In the genomic region with DNA sequence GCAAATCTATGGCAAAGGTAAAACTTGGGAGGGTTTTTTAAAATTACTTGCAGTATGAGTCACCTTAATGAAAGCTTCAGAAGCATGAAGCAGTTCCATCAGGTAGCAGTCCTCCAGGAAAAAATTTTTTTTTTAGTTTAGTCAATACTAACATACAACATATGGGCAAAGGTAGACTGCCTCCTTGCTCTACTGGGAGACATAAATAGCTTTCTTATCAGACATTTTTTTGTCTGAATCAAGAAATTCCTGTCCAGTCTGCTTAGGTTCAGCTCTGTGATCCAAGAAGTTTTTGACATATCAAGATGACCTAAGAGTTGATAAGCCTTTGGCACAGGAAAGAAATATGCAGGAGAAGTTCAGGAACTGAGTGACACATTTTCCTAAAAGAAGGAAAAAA, we compare ENCODE assay signal across 1 cellular context.
TF ChIP-seq lines count a peak whose summit lies in the region.

No MANE protein-coding gene starts in this region.

TF ChIP-seq in SK-N-SH, 30 proteins besides CTCF, POLR2A, EP300 and RAD21 (continued from another document):
- TF ChIP-seq, protein P1, sequence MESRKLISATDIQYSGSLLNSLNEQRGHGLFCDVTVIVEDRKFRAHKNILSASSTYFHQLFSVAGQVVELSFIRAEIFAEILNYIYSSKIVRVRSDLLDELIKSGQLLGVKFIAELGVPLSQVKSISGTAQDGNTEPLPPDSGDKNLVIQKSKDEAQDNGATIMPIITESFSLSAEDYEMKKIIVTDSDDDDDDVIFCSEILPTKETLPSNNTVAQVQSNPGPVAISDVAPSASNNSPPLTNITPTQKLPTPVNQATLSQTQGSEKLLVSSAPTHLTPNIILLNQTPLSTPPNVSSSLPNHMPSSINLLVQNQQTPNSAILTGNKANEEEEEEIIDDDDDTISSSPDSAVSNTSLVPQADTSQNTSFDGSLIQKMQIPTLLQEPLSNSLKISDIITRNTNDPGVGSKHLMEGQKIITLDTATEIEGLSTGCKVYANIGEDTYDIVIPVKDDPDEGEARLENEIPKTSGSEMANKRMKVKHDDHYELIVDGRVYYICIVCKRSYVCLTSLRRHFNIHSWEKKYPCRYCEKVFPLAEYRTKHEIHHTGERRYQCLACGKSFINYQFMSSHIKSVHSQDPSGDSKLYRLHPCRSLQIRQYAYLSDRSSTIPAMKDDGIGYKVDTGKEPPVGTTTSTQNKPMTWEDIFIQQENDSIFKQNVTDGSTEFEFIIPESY (IDR thresholded peaks at IDR 0.05; ENCODE audit: borderline replicate concordance, low read depth): no peak
- TF ChIP-seq RXRA (IDR thresholded peaks at IDR 0.05; ENCODE audit: borderline replicate concordance, low read depth) (peak; percentile 42; the same call in 1 of the 2 replicates), JUND (IDR thresholded peaks at IDR 0.05) (peak; percentile 65), NFIC (IDR thresholded peaks at IDR 0.05; ENCODE audit: borderline replicate concordance) (peak; percentile 63; the same call in 1 of the 2 replicates), TEAD4 (IDR thresholded peaks at IDR 0.05; ENCODE audit: borderline replicate concordance, insufficient read depth) (peak; percentile 55; the same call in 1 of the 2 replicates), YY1 (IDR thresholded peaks at IDR 0.05; ENCODE audit: low read depth) (no peak), MXI1 (IDR thresholded peaks at IDR 0.05; ENCODE audit: low read depth, low read length) (no peak), ELF1 (IDR thresholded peaks at IDR 0.05) (no peak), CHD2 (IDR thresholded peaks at IDR 0.05; ENCODE audit: low read length, partially characterized antibody) (no peak), GATA2 (CRISPR knock-in tag; IDR thresholded peaks at IDR 0.05) (no peak), POLR2AphosphoS5 (IDR thresholded peaks at IDR 0.05; ENCODE audit: low read depth, low read length) (peak; percentile 51; the same call in 1 of the 2 replicates), SIN3A (IDR thresholded peaks at IDR 0.05; ENCODE audit: borderline replicate concordance, low read depth, low read length) (0 out of 2 replicates have a peak, but pooled peaks have one; percentile 32), SMC3 (IDR thresholded peaks at IDR 0.05; ENCODE audit: low read depth, low read length) (no peak)
- TF ChIP-seq, protein P2, sequence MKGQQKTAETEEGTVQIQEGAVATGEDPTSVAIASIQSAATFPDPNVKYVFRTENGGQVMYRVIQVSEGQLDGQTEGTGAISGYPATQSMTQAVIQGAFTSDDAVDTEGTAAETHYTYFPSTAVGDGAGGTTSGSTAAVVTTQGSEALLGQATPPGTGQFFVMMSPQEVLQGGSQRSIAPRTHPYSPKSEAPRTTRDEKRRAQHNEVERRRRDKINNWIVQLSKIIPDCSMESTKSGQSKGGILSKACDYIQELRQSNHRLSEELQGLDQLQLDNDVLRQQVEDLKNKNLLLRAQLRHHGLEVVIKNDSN (IDR thresholded peaks at IDR 0.05; ENCODE audit: borderline replicate concordance, low read depth): no peak
- TF ChIP-seq, protein P3, sequence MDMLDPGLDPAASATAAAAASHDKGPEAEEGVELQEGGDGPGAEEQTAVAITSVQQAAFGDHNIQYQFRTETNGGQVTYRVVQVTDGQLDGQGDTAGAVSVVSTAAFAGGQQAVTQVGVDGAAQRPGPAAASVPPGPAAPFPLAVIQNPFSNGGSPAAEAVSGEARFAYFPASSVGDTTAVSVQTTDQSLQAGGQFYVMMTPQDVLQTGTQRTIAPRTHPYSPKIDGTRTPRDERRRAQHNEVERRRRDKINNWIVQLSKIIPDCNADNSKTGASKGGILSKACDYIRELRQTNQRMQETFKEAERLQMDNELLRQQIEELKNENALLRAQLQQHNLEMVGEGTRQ (IDR thresholded peaks at IDR 0.05; ENCODE audit: borderline replicate concordance, low read depth, low read length): no peak
- TF ChIP-seq, protein P4, sequence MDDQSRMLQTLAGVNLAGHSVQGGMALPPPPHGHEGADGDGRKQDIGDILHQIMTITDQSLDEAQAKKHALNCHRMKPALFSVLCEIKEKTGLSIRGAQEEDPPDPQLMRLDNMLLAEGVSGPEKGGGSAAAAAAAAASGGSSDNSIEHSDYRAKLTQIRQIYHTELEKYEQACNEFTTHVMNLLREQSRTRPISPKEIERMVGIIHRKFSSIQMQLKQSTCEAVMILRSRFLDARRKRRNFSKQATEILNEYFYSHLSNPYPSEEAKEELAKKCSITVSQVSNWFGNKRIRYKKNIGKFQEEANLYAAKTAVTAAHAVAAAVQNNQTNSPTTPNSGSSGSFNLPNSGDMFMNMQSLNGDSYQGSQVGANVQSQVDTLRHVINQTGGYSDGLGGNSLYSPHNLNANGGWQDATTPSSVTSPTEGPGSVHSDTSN (IDR thresholded peaks at IDR 0.05): peak; percentile 82
